Comparison of ENCODE assay signal across 17 cellular contexts in the genomic region with DNA sequence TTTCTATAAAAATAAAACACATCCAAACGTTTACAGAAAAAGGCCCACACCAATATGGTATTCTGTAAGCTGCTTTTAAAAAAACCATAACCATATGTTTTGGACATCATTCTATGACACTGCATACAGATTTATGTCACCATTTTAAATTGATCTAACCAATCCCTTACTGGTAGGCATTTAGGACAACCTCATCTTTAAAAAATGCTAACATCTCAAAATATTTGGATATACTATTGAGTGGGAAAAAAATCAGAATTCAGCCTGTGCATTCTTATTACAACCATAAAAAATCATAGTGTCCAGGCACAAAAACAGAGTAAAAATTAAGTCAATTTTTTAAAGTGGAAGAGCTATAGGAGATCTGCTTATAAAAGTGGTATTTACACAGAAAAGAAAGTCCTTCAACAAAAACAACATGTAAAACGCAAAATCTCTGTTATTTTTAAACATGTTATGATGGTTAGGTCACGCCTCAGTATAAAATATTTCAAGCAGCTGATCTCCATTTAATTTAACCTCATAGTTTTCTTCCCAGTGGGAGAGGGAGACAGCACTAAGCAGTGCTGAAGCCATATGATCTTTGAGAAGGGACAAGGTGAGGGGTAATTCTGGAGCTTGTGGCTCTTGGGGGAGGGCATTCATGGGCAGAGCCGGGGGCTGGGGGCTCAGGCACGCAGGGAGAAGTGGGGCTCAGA. TPM values are rescaled to one million over a fixed set of nuclear protein-coding genes. Genes with fewer than 3 reads are reported as not detected.
DNase-seq lines count a peak whose midpoint lies in the region; TF ChIP-seq lines count a peak whose summit lies in the region.
"Had no signal": no experiment of that assay in that cellular context is flagged by ENCODE, and none has a peak within 500 bp of the region (broad histone marks: within the 10 kb centered on the region; RNA-seq: fewer than 3 reads in every experiment).

No MANE protein-coding gene starts in this region.

- no peak for TF ChIP-seq CTCF in chondrocyte (IDR thresholded peaks at IDR 0.05)

- no peaks in the 10 kb centered on the region for H3K9me2 ChIP-seq in Karpas-422 (replicated peaks; ENCODE audit: insufficient read depth, low read length)

- H3K9me3 Mint-ChIP-seq in chondrocyte (ENCODE audit: low read depth): no peaks in the 10 kb centered on the region
- H3K9me3 Mint-ChIP-seq: activated naive CD4-positive, alpha-beta T cell treated with anti-CD3 and anti-CD28 coated beads, Interleukin-2, amount 50 U/mL, for 72 hours; activated T-cell treated with anti-CD3 and anti-CD28 coated beads, Interleukin-2, amount 50 U/mL, for 72 hours; dendritic cell treated with granulocyte-macrophage colony-stimulating factor and Interleukin-4, amounts not matched to agents 40 ng/mL and 50 ng/mL, for 4 days; neural crest cell had no signal

- peaks cover 94% of the 10 kb centered on the region for H3K4me1 Mint-ChIP-seq in chondrocyte (ENCODE audit: low read depth)

- peak overlapping the region; percentile 57 for H3K4me3 Mint-ChIP-seq in chondrocyte (ENCODE audit: unreplicated experiment)
- H3K4me3 Mint-ChIP-seq: activated T-cell treated with anti-CD3 and anti-CD28 coated beads, Interleukin-2, amount 50 U/mL, for 72 hours; dendritic cell treated with granulocyte-macrophage colony-stimulating factor and Interleukin-4, amounts not matched to agents 40 ng/mL and 50 ng/mL, for 4 days; neural crest cell had no signal

- H3K27me3 ChIP-seq in Karpas-422 (ENCODE audit: low read length) (no peaks in the 10 kb centered on the region), muscle layer of duodenum (ENCODE audit: low read depth, low read length) (no peaks in the 10 kb centered on the region)
- H3K27me3 ChIP-seq: BE2C had no signal

- peaks cover 7% of the 10 kb centered on the region; the same call in 1 of the 2 replicates for H4K20me1 ChIP-seq in Karpas-422 (ENCODE audit: insufficient read depth, low read depth, low read length)

- no peak for DNase-seq in Karpas-422
- no peak for DNase-seq in chondrocyte (ENCODE audit: low spot score)
- no peak for DNase-seq in NCI-H82 (lab: John Stamatoyannopoulos, UW)
- DNase-seq in KG1 (lab: John Stamatoyannopoulos, UW): no peak
- no peak for DNase-seq in hypothalamus (lab: John Stamatoyannopoulos, UW)
- no peak for DNase-seq in AG20443 (ENCODE audit: low spot score)
- DNase-seq: activated CD8-positive, alpha-beta memory T cell treated with anti-CD3 and anti-CD28 coated beads for 24 hours; activated T-cell treated with anti-CD3 and anti-CD28 coated beads, Interleukin-2, amount 50 U/mL, for 72 hours; BE2C; kidney glomerular epithelial cell; NCI-H146; NCI-H2227 treated with DMSO at 0.1 percent for 48 hours; T-helper 9 cell had no signal

- H3K36me3 Mint-ChIP-seq in chondrocyte (ENCODE audit: low read depth): peaks cover 4% of the 10 kb centered on the region
- H3K36me3 Mint-ChIP-seq: activated naive CD4-positive, alpha-beta T cell treated with anti-CD3 and anti-CD28 coated beads, Interleukin-2, amount 50 U/mL, for 72 hours had no signal

- H3K27ac ChIP-seq in Karpas-422 (ENCODE audit: low read length) (peak overlapping the region; percentile 32), muscle layer of duodenum (ENCODE audit: low read length) (peak overlapping the region; percentile 28)

- H3K9me3 ChIP-seq in Karpas-422 (ENCODE audit: low read length): no peaks in the 10 kb centered on the region
- no peaks in the 10 kb centered on the region for H3K9me3 ChIP-seq in muscle layer of duodenum (ENCODE audit: control insufficient read depth in 1 of 2, low read length in 2 of 2)
- H3K9me3 ChIP-seq: BE2C had no signal

- H3K27ac Mint-ChIP-seq in chondrocyte (ENCODE audit: unreplicated experiment): peak overlapping the region; percentile 97
- H3K27ac Mint-ChIP-seq: activated naive CD4-positive, alpha-beta T cell treated with anti-CD3 and anti-CD28 coated beads, Interleukin-2, amount 50 U/mL, for 72 hours; activated T-cell treated with anti-CD3 and anti-CD28 coated beads, Interleukin-2, amount 50 U/mL, for 72 hours; dendritic cell treated with granulocyte-macrophage colony-stimulating factor and Interleukin-4, amounts not matched to agents 40 ng/mL and 50 ng/mL, for 4 days had no signal

- H3K9ac ChIP-seq in Karpas-422 (ENCODE audit: low read length): no peak overlapping the region

- H3K4me2 ChIP-seq in Karpas-422 (ENCODE audit: low read depth, low read length, poor library complexity, severe bottlenecking): no peak overlapping the region

- no peaks in the 10 kb centered on the region for H3K27me3 Mint-ChIP-seq in chondrocyte (ENCODE audit: low read depth)
- H3K27me3 Mint-ChIP-seq: dendritic cell treated with granulocyte-macrophage colony-stimulating factor and Interleukin-4, amounts not matched to agents 40 ng/mL and 50 ng/mL, for 4 days had no signal

- H3K4me1 ChIP-seq in Karpas-422 (ENCODE audit: low read length) (peaks cover 66% of the 10 kb centered on the region), muscle layer of duodenum (ENCODE audit: control insufficient read depth in 1 of 2, insufficient read depth in 2 of 2, low read length in 2 of 2) (peaks cover 30 to 62% of the 10 kb centered on the region in 2 donors)

- no peak overlapping the region for H2AFZ ChIP-seq in Karpas-422 (ENCODE audit: low read length)

- no peak overlapping the region for H3K4me3 ChIP-seq in Karpas-422 (ENCODE audit: low read length)
- no peak overlapping the region for H3K4me3 ChIP-seq in muscle layer of duodenum (ENCODE audit: low read depth in 1 of 2, low read length in 2 of 2)

- H3K36me3 ChIP-seq in Karpas-422 (ENCODE audit: insufficient read depth, low read length) (no peaks in the 10 kb centered on the region), muscle layer of duodenum (ENCODE audit: control insufficient read depth in 1 of 2, insufficient read depth in 2 of 2, low read length in 2 of 2) (no peaks in the 10 kb centered on the region)
- H3K36me3 ChIP-seq: BE2C had no signal

- H3K79me2 ChIP-seq in Karpas-422 (ENCODE audit: low read length): peaks cover 87% of the 10 kb centered on the region

RNA-seq across cellular contexts. Expression of a gene that starts 21.2 kb away (rescaled TPM):
- total RNA-seq in Karpas-422 (2014; rRNA removed; shearing (Covaris generic); ENCODE audit: low replicate concordance): 19.3 and 24.1 TPM in 2 replicates
- total RNA-seq in chondrocyte: 159 to 178 TPM (median 159 TPM) in 3 replicates
